In genomic region chr1:56200446-56200845, GRCh38 we compare ENCODE assay signal across 14 cellular contexts.
A peak's percentile ranks its signal among the peaks of the same experiment; 100 is the strongest.
DNase-seq lines count a peak whose midpoint lies in the region; ATAC-seq and TF ChIP-seq lines count a peak whose summit lies in the region.
"Had no signal": no experiment of that assay in that cellular context is flagged by ENCODE, and none has a peak within 500 bp of the region (broad histone marks: within the 10 kb centered on the region; RNA-seq: fewer than 3 reads in every experiment).

No MANE protein-coding gene starts in this region.

- DNase-seq in NCI-H1694 treated with DMSO at 0.1 percent for 48 hours (lab: John Stamatoyannopoulos, UW): peak; percentile 3
- no peak for DNase-seq in NCI-H1694 (lab: John Stamatoyannopoulos, UW)
- DNase-seq in NCI-H748 (lab: John Stamatoyannopoulos, UW; ENCODE audit: unreplicated experiment): peak; percentile 79
- DNase-seq in fibroblast of gingiva (ENCODE audit: low read depth): peak; percentile 14
- DNase-seq in natural killer cell: no peak
- DNase-seq in NCI-H1092 (lab: John Stamatoyannopoulos, UW): no peak
- DNase-seq: activated CD4-positive, alpha-beta T cell treated with anti-CD3 and anti-CD28 coated beads for 36 hours; activated gamma-delta T cell; caudate nucleus had no signal

- no peak overlapping the region for H3K4me3 ChIP-seq in skeletal muscle tissue (ENCODE audit: low read length in 3 of 3)
- H3K4me3 ChIP-seq: SJSA1 had no signal

- no peak for TF ChIP-seq CTCF in natural killer cell (IDR thresholded peaks at IDR 0.05)

- no peak overlapping the region for H3K27ac Mint-ChIP-seq in natural killer cell
- H3K27ac Mint-ChIP-seq: activated CD4-positive, alpha-beta T cell treated with anti-CD3 and anti-CD28 coated beads for 36 hours; stimulated activated memory B cell treated with anti-CD40 and anti-IgM and Interleukin-4, amounts not matched to agents 10 μg/mL and 1 μg/mL and 100 μg/mL, for 72 hours had no signal

- ATAC-seq in natural killer cell: no peak
- no peak for ATAC-seq in GM18909 (IDR thresholded peaks at IDR 0.05; ENCODE audit: poor library complexity, unreplicated experiment)
- ATAC-seq: activated CD4-positive, alpha-beta T cell treated with anti-CD3 and anti-CD28 coated beads for 36 hours; stimulated activated memory B cell treated with anti-CD40 and anti-IgM and Interleukin-4, amounts not matched to agents 10 μg/mL and 1 μg/mL and 100 μg/mL, for 72 hours had no signal

- no peak overlapping the region for H3K4me3 Mint-ChIP-seq in natural killer cell
- H3K4me3 Mint-ChIP-seq: activated CD4-positive, alpha-beta T cell treated with anti-CD3 and anti-CD28 coated beads for 36 hours; neural crest cell; stimulated activated memory B cell treated with anti-CD40 and anti-IgM and Interleukin-4, amounts not matched to agents 10 μg/mL and 1 μg/mL and 100 μg/mL, for 72 hours had no signal

- peaks cover 0 to 2% of the 10 kb centered on the region in 2 donors for H3K9me3 Mint-ChIP-seq in natural killer cell
- H3K9me3 Mint-ChIP-seq: stimulated activated memory B cell treated with anti-CD40 and anti-IgM and Interleukin-4, amounts not matched to agents 10 μg/mL and 1 μg/mL and 100 μg/mL, for 72 hours had no signal

- no peaks in the 10 kb centered on the region for H3K36me3 ChIP-seq in skeletal muscle tissue (ENCODE audit: control insufficient read depth in 3 of 3, insufficient read depth in 3 of 3, low read length in 3 of 3)
- H3K36me3 ChIP-seq: SJSA1 had no signal

- intact Hi-C loops in natural killer cell (cut with micrococcal nuclease): no loop called here

- no peaks in the 10 kb centered on the region for H3K36me3 Mint-ChIP-seq in natural killer cell
- H3K36me3 Mint-ChIP-seq: stimulated activated memory B cell treated with anti-CD40 and anti-IgM and Interleukin-4, amounts not matched to agents 10 μg/mL and 1 μg/mL and 100 μg/mL, for 72 hours had no signal

- H3K4me1 Mint-ChIP-seq in natural killer cell: no peaks in the 10 kb centered on the region
- H3K4me1 Mint-ChIP-seq: activated CD4-positive, alpha-beta T cell treated with anti-CD3 and anti-CD28 coated beads for 36 hours; stimulated activated memory B cell treated with anti-CD40 and anti-IgM and Interleukin-4, amounts not matched to agents 10 μg/mL and 1 μg/mL and 100 μg/mL, for 72 hours had no signal

- H3K27me3 Mint-ChIP-seq in natural killer cell (ENCODE audit: low read depth in 2 of 2): peaks cover 1 to 4% of the 10 kb centered on the region in 2 donors
- H3K27me3 Mint-ChIP-seq: activated CD4-positive, alpha-beta T cell treated with anti-CD3 and anti-CD28 coated beads for 36 hours had no signal

- peak overlapping the region; percentile 75 for H3K27ac ChIP-seq in skeletal muscle tissue (ENCODE audit: low read depth, low read length)
- H3K27ac ChIP-seq: SJSA1 had no signal

- H3K9me3 ChIP-seq in skeletal muscle tissue (ENCODE audit: control insufficient read depth in 3 of 3, low read length in 3 of 3): no peaks in the 10 kb centered on the region
- H3K9me3 ChIP-seq: SJSA1 had no signal

- H3K27me3 ChIP-seq in skeletal muscle tissue (ENCODE audit: control insufficient read depth in 3 of 3, insufficient read depth in 3 of 3, low read length in 3 of 3): no peaks in the 10 kb centered on the region
- H3K27me3 ChIP-seq: SJSA1 had no signal

- H3K9ac ChIP-seq in skeletal muscle tissue (ENCODE audit: low read depth in 1 of 3, low read length in 3 of 3): peak overlapping the region in 2 of 3 donors; percentile 16 to 34

- peaks cover 19 to 35% (median 28%) of the 10 kb centered on the region in 3 donors for H3K4me1 ChIP-seq in skeletal muscle tissue (ENCODE audit: control insufficient read depth in 3 of 3, insufficient read depth in 3 of 3, low read length in 3 of 3)
- H3K4me1 ChIP-seq: SJSA1 had no signal

Comparison
In these comparisons a context has a peak if more than half of its experiments do, and no peak if none do; other contexts are left out.
1. DNase-seq: peak in NCI-H1694 treated with DMSO at 0.1 percent for 48 hours (single experiment), NCI-H748 (single experiment) and fibroblast of gingiva (single experiment); none in NCI-H1694 (single experiment), natural killer cell (single experiment) and NCI-H1092 (single experiment).